In the genomic region with DNA sequence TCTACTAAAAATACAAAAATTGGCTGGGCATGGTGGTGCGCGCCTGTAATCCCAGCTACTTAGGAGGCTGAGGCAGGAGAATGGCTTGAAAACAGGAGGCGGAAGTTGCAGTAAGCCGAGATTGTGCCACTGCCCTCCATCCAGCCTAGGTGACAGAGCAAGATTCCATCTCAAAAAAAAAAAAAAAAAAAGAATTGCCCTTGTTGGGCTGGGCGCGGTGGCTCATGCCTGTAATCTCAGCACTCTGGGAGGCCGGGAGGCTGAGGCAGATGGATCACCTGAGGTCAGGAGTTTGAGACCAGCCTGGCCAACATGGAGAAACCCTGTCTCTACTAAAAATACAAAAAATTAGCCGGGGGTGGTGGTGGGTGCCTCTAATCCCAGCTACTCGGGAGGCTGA, we compare ENCODE assay signal across 6 cellular contexts. TPM values are rescaled to one million over a fixed set of nuclear protein-coding genes. Genes with fewer than 3 reads are reported as not detected.
DNase-seq lines count a peak whose midpoint lies in the region; ATAC-seq and TF ChIP-seq lines count a peak whose summit lies in the region.
"Not testable (repeated sequence)": the region's sequence is repeated elsewhere in the genome, so short reads cannot be mapped to it uniquely, and the experiment has no call there.

No MANE protein-coding gene starts in this region.

- 84 to 91% (median 88%) methylated on average over 9 of the region's 9 CpGs for WGBS in heart left ventricle, 4 donors
- 87 to 91% (median 88%) methylated on average over 7 to 9 of the region's 9 CpGs for WGBS in psoas muscle, 3 donors
- WGBS in upper lobe of left lung, 2 donors: 84 to 85% methylated on average over 9 of the region's 9 CpGs

- POLR2A ChIA-PET in CD8-positive, alpha-beta memory T cell (lab: Charles Lee): interaction anchor here (1.4 kb wide), 1 partner anchor 44 kb away, joined by 4 read pairs; a partner anchor contains a TSS
- POLR2A ChIA-PET in activated CD4-positive, alpha-beta T cell treated with anti-CD3 and anti-CD28 coated beads for 36 hours (lab: Charles Lee): interaction anchor here (1.0 to 2.3 kb wide), 2 partner anchors 25 to 30 kb away, joined by 5 to 11 read pairs; a partner anchor contains a TSS

- peaks cover 6 to 61% (median 22%) of the 10 kb centered on the region in 3 donors for H3K36me3 Mint-ChIP-seq in CD8-positive, alpha-beta memory T cell
- H3K36me3 Mint-ChIP-seq in activated CD4-positive, alpha-beta T cell treated with anti-CD3 and anti-CD28 coated beads for 36 hours (ENCODE audit: low read depth): peaks cover 63% of the 10 kb centered on the region
- peaks cover 35 to 40% of the 10 kb centered on the region in 2 donors for H3K36me3 Mint-ChIP-seq in activated naive CD4-positive, alpha-beta T cell treated with anti-CD3 and anti-CD28 coated beads, Interleukin-2, amount 50 U/mL, for 72 hours

- H3K27me3 ChIP-seq in CD8-positive, alpha-beta memory T cell (ENCODE audit: insufficient read depth, low read length, poor library complexity, severe bottlenecking); heart left ventricle; psoas muscle (ENCODE audit: insufficient read depth in 3 of 3, low read length in 2 of 3); upper lobe of left lung: not testable (repeated sequence)

- peaks cover 91% of the 10 kb centered on the region for H3K4me1 ChIP-seq in CD8-positive, alpha-beta memory T cell (ENCODE audit: insufficient read depth, low read length)
- peaks cover 26 to 84% (median 67%) of the 10 kb centered on the region in 12 donors for H3K4me1 ChIP-seq in heart left ventricle
- peaks cover 65% of the 10 kb centered on the region for H3K4me1 ChIP-seq in psoas muscle
- peaks cover 31 to 65% (median 55%) of the 10 kb centered on the region in 4 donors for H3K4me1 ChIP-seq in upper lobe of left lung

- H3K4me3 ChIP-seq in CD8-positive, alpha-beta memory T cell (ENCODE audit: low read length); heart left ventricle; psoas muscle; upper lobe of left lung: not testable (repeated sequence)

- not testable (repeated sequence) for H3K27me3 Mint-ChIP-seq in CD8-positive, alpha-beta memory T cell; activated CD4-positive, alpha-beta T cell treated with anti-CD3 and anti-CD28 coated beads for 36 hours

- H3K27ac Mint-ChIP-seq in CD8-positive, alpha-beta memory T cell: peak overlapping the region; percentile 84 to 98 (median 94)
- H3K27ac Mint-ChIP-seq in activated CD4-positive, alpha-beta T cell treated with anti-CD3 and anti-CD28 coated beads for 36 hours: peak overlapping the region; percentile 96
- peak overlapping the region; percentile 46 to 86 for H3K27ac Mint-ChIP-seq in activated naive CD4-positive, alpha-beta T cell treated with anti-CD3 and anti-CD28 coated beads, Interleukin-2, amount 50 U/mL, for 72 hours

- H3K27ac ChIP-seq in CD8-positive, alpha-beta memory T cell (ENCODE audit: low read depth, low read length): not testable (repeated sequence)
- peak overlapping the region in 11 of 12 donors; percentile 68 to 95 (median 81) for H3K27ac ChIP-seq in heart left ventricle
- H3K27ac ChIP-seq in psoas muscle: peak overlapping the region; percentile 91
- H3K27ac ChIP-seq in upper lobe of left lung: peak overlapping the region in 3 of 4 donors; percentile 64 to 76 (median 67)

- intact Hi-C loops in activated CD4-positive, alpha-beta T cell treated with anti-CD3 and anti-CD28 coated beads for 36 hours (cut with DNase I, micrococcal nuclease): loop anchor here (1.0 to 2.0 kb wide), 3 partner anchors 13 to 24 kb away; a partner anchor contains a TSS
- intact Hi-C loops in heart left ventricle (cut with DNase I); psoas muscle (cut with DNase I): not testable (repeated sequence)

- H3K4me3 Mint-ChIP-seq in CD8-positive, alpha-beta memory T cell: peak overlapping the region in 3 of 7 donors; percentile 52 to 84 (median 56)
- not testable (repeated sequence) for H3K4me3 Mint-ChIP-seq in activated CD4-positive, alpha-beta T cell treated with anti-CD3 and anti-CD28 coated beads for 36 hours

- TF ChIP-seq EP300 in upper lobe of left lung (IDR thresholded peaks at IDR 0.05): not testable (repeated sequence)

- CTCF ChIA-PET in CD8-positive, alpha-beta memory T cell (lab: Charles Lee): interaction anchor here (0.9 to 22.1 kb wide), 5 partner anchors 16 to 52 kb away, joined by 3 to 319 read pairs (median 6); a partner anchor contains a TSS
- CTCF ChIA-PET in activated CD4-positive, alpha-beta T cell treated with anti-CD3 and anti-CD28 coated beads for 36 hours (lab: Charles Lee): interaction anchor here (0.6 to 6.1 kb wide), 17 partner anchors 9 to 1064 kb away, joined by 3 to 32 read pairs (median 5); a partner anchor contains a TSS

- not testable (repeated sequence) for DNase-seq in CD8-positive, alpha-beta memory T cell; activated CD4-positive, alpha-beta T cell treated with anti-CD3 and anti-CD28 coated beads for 36 hours; activated naive CD4-positive, alpha-beta T cell treated with anti-CD3 and anti-CD28 coated beads, Interleukin-2, amount 50 U/mL, for 72 hours (ENCODE audit: low spot score in 2 of 2); heart left ventricle; psoas muscle; upper lobe of left lung

- not testable (repeated sequence) for TF ChIP-seq CTCF in heart left ventricle (IDR thresholded peaks at IDR 0.05); psoas muscle (IDR thresholded peaks at IDR 0.05); upper lobe of left lung (IDR thresholded peaks at IDR 0.05)

- TF ChIP-seq POLR2A in heart left ventricle (IDR thresholded peaks at IDR 0.05); upper lobe of left lung (IDR thresholded peaks at IDR 0.05): not testable (repeated sequence)

- peaks cover 23% of the 10 kb centered on the region for H3K36me3 ChIP-seq in CD8-positive, alpha-beta memory T cell (ENCODE audit: insufficient read depth, low read length)
- H3K36me3 ChIP-seq in heart left ventricle (peaks cover 0 to 68% (median 42%) of the 10 kb centered on the region in 9 donors), psoas muscle (ENCODE audit: insufficient read depth in 1 of 2, low read depth in 1 of 2) (peaks cover 4 to 91% of the 10 kb centered on the region in 2 donors), upper lobe of left lung (peaks cover 0 to 41% (median 23%) of the 10 kb centered on the region in 4 donors)

- not testable (repeated sequence) for ATAC-seq in activated CD4-positive, alpha-beta T cell treated with anti-CD3 and anti-CD28 coated beads for 36 hours; activated naive CD4-positive, alpha-beta T cell treated with anti-CD3 and anti-CD28 coated beads, Interleukin-2, amount 50 U/mL, for 72 hours; heart left ventricle; psoas muscle; upper lobe of left lung (ENCODE audit: low FRiP score in 2 of 2)

- H3K9me3 ChIP-seq in CD8-positive, alpha-beta memory T cell (ENCODE audit: low read length); heart left ventricle; psoas muscle; upper lobe of left lung: not testable (repeated sequence)

- H3K4me1 Mint-ChIP-seq in CD8-positive, alpha-beta memory T cell: peaks cover 88 to 93% (median 93%) of the 10 kb centered on the region in 3 donors
- H3K4me1 Mint-ChIP-seq in activated CD4-positive, alpha-beta T cell treated with anti-CD3 and anti-CD28 coated beads for 36 hours: peaks cover 92% of the 10 kb centered on the region

- H3K9me3 Mint-ChIP-seq in CD8-positive, alpha-beta memory T cell; activated CD4-positive, alpha-beta T cell treated with anti-CD3 and anti-CD28 coated beads for 36 hours (ENCODE audit: low read depth); activated naive CD4-positive, alpha-beta T cell treated with anti-CD3 and anti-CD28 coated beads, Interleukin-2, amount 50 U/mL, for 72 hours: not testable (repeated sequence)

RNA-seq across cellular contexts. Expression of a gene that starts 21.9 kb away (rescaled TPM):
- 10 to 100 TPM; 21.8 to 25.5 TPM for total RNA-seq in CD8-positive, alpha-beta memory T cell
- polyA plus RNA-seq in CD8-positive, alpha-beta memory T cell: 28.2 TPM
- 10 to 100 TPM; 17.4 to 21.7 TPM for total RNA-seq in activated CD4-positive, alpha-beta T cell treated with anti-CD3 and anti-CD28 coated beads for 36 hours
- total RNA-seq in activated naive CD4-positive, alpha-beta T cell treated with anti-CD3 and anti-CD28 coated beads, Interleukin-2, amount 50 U/mL, for 72 hours: 10 to 100 TPM; 21.4 to 29.6 TPM
- 10 to 100 TPM in 6 of 9 donors, 1 to 10 TPM in 3; 8.1 to 16.2 (median 11.2) TPM for total RNA-seq in heart left ventricle
- polyA plus RNA-seq in heart left ventricle: 1 to 10 TPM; 9.6 to 9.9 TPM
- total RNA-seq in psoas muscle: 10 to 100 TPM in 2 of 4 donors, 1 to 10 TPM in 2; 7.9 to 12.6 (median 9.9) TPM
- 10 to 100 TPM in 1 of 3 donors, 1 to 10 TPM in 2; 5.8 to 16.3 (median 9.5) TPM for polyA plus RNA-seq in psoas muscle
- total RNA-seq in upper lobe of left lung: 10 to 100 TPM in 5 of 6 donors, 1 to 10 TPM in 1; 9.9 to 35.6 (median 18.5) TPM

RNA-seq across cellular contexts. Expression of a gene that starts 22.0 kb away (rescaled TPM):
- 10 to 100 TPM; 61.1 to 67.5 TPM for total RNA-seq in CD8-positive, alpha-beta memory T cell
- 41.8 TPM for polyA plus RNA-seq in CD8-positive, alpha-beta memory T cell
- total RNA-seq in activated CD4-positive, alpha-beta T cell treated with anti-CD3 and anti-CD28 coated beads for 36 hours: 10 to 100 TPM; 62.7 to 70.7 TPM
- total RNA-seq in activated naive CD4-positive, alpha-beta T cell treated with anti-CD3 and anti-CD28 coated beads, Interleukin-2, amount 50 U/mL, for 72 hours: 10 to 100 TPM; 33.7 to 80.2 TPM
- total RNA-seq in heart left ventricle (10 to 100 TPM; 21.9 to 34.0 (median 30.7) TPM), psoas muscle (10 to 100 TPM; 19.9 to 31.4 (median 26.6) TPM), upper lobe of left lung (100 to 1,000 TPM in 1 of 6 donors, 10 to 100 TPM in 5; 26.9 to 166 (median 38.8) TPM)
- polyA plus RNA-seq in heart left ventricle (10 to 100 TPM; 21.0 to 37.4 TPM), psoas muscle (10 to 100 TPM; 18.9 to 45.1 (median 20.4) TPM)

RNA-seq across cellular contexts. Expression of a gene that starts 24.5 kb away (rescaled TPM):
- total RNA-seq in CD8-positive, alpha-beta memory T cell: 10 to 100 TPM; 91.2 to 94.9 TPM
- polyA plus RNA-seq in CD8-positive, alpha-beta memory T cell: 18.7 TPM
- total RNA-seq in activated CD4-positive, alpha-beta T cell treated with anti-CD3 and anti-CD28 coated beads for 36 hours: 10 to 100 TPM; 55.7 to 58.7 TPM
- 10 to 100 TPM; 69.0 to 97.7 TPM for total RNA-seq in activated naive CD4-positive, alpha-beta T cell treated with anti-CD3 and anti-CD28 coated beads, Interleukin-2, amount 50 U/mL, for 72 hours
- 10 to 100 TPM; 32.7 to 76.0 (median 45.1) TPM for total RNA-seq in heart left ventricle
- 10 to 100 TPM; 45.6 to 50.5 TPM for polyA plus RNA-seq in heart left ventricle
- total RNA-seq in psoas muscle: 100 to 1,000 TPM in 1 of 4 donors, 10 to 100 TPM in 3; 25.6 to 217 (median 70.5) TPM
- polyA plus RNA-seq in psoas muscle: 10 to 100 TPM in 2 of 3 donors, 1 to 10 TPM in 1; 9.2 to 55.2 (median 36.4) TPM
- 100 to 1,000 TPM in 1 of 6 donors, 10 to 100 TPM in 5; 44.9 to 109 (median 49.5) TPM for total RNA-seq in upper lobe of left lung

RNA-seq across cellular contexts. Expression of a gene that starts 43.6 kb away (rescaled TPM):
- 1 to 10 TPM; 9.0 to 9.4 TPM for total RNA-seq in CD8-positive, alpha-beta memory T cell
- polyA plus RNA-seq in CD8-positive, alpha-beta memory T cell: 11.0 TPM
- 1 to 10 TPM; 6.0 to 7.0 TPM for total RNA-seq in activated CD4-positive, alpha-beta T cell treated with anti-CD3 and anti-CD28 coated beads for 36 hours
- 1 to 10 TPM; 9.7 to 9.8 TPM for total RNA-seq in activated naive CD4-positive, alpha-beta T cell treated with anti-CD3 and anti-CD28 coated beads, Interleukin-2, amount 50 U/mL, for 72 hours
- 10 to 100 TPM; 27.3 to 68.0 (median 45.4) TPM for total RNA-seq in heart left ventricle
- 10 to 100 TPM; 25.8 to 66.6 TPM for polyA plus RNA-seq in heart left ventricle
- 10 to 100 TPM; 28.0 to 65.0 (median 31.0) TPM for total RNA-seq in psoas muscle
- polyA plus RNA-seq in psoas muscle: 10 to 100 TPM; 13.0 to 31.7 (median 22.6) TPM
- 10 to 100 TPM; 25.6 to 84.8 (median 57.5) TPM for total RNA-seq in upper lobe of left lung

RNA-seq across cellular contexts. Expression of a gene that starts 52.9 kb away (rescaled TPM):
- under 1 TPM; 0.11 to 0.27 TPM for total RNA-seq in CD8-positive, alpha-beta memory T cell
- 0.32 TPM for polyA plus RNA-seq in CD8-positive, alpha-beta memory T cell
- total RNA-seq in activated CD4-positive, alpha-beta T cell treated with anti-CD3 and anti-CD28 coated beads for 36 hours: under 1 TPM; 0.58 to 0.85 TPM
- total RNA-seq in activated naive CD4-positive, alpha-beta T cell treated with anti-CD3 and anti-CD28 coated beads, Interleukin-2, amount 50 U/mL, for 72 hours: under 1 TPM; 0.43 to 0.48 TPM
- 1 to 10 TPM in 2 of 9 donors, under 1 TPM in 6, not detected in 1; 0.15 to 1.9 (median 0.63) TPM for total RNA-seq in heart left ventricle
- polyA plus RNA-seq in heart left ventricle: under 1 TPM; 0.30 to 0.33 TPM
- total RNA-seq in psoas muscle: not detected
- under 1 TPM; 0.03 to 0.08 (median 0.05) TPM for polyA plus RNA-seq in psoas muscle
- 100 to 1,000 TPM in 1 of 6 donors, 10 to 100 TPM in 5; 54.2 to 102 (median 64.4) TPM for total RNA-seq in upper lobe of left lung
